In genomic region chr1:119004781-119005180, GRCh38 we compare ENCODE assay signal across 28 cellular contexts. TPM values are rescaled to one million over a fixed set of nuclear protein-coding genes. Genes with fewer than 3 reads are reported as not detected.
"Had no signal": no experiment of that assay in that cellular context is flagged by ENCODE, and none has a peak within 500 bp of the region (broad histone marks: within the 10 kb centered on the region; RNA-seq: fewer than 3 reads in every experiment).

No MANE protein-coding gene starts in this region.

- H3K4me1 ChIP-seq: parathyroid adenoma had no signal

- H3K4me3 Mint-ChIP-seq: naive thymus-derived CD4-positive, alpha-beta T cell; nephron; neural progenitor cell; stimulated activated effector memory CD8-positive, alpha-beta T cell treated with anti-CD3 and anti-CD28 coated beads, Interleukin-12 subunit alpha, Interleukin-12 subunit beta, amount 100 ng/mL, for 72 hours; stimulated activated naive CD8-positive, alpha-beta T cell treated with anti-CD3 and anti-CD28 coated beads, Interleukin-15, Interleukin-2, amounts not matched to agents 100 ng/mL and 50 ng/mL, for 24 hours had no signal

- H3K36me3 ChIP-seq: neural progenitor cell, ovary, right lobe of liver, sigmoid colon, stomach, thoracic aorta, thyroid gland, tibial nerve, upper lobe of left lung had no signal

- FAIRE-seq: small intestine, urothelium cell line had no signal

- ATAC-seq: naive thymus-derived CD4-positive, alpha-beta T cell; psoas muscle; right lobe of liver; stimulated activated effector memory CD8-positive, alpha-beta T cell treated with anti-CD3 and anti-CD28 coated beads, Interleukin-12 subunit alpha, Interleukin-12 subunit beta, amount 100 ng/mL, for 72 hours; stimulated activated naive B cell treated with anti-CD40 and anti-IgM and Interleukin-4, amounts not matched to agents 10 μg/mL and 1 μg/mL and 100 μg/mL, for 72 hours had no signal

- H3K9me3 ChIP-seq: ovary, psoas muscle, right lobe of liver, thoracic aorta, thyroid gland, upper lobe of left lung had no signal

- H3K36me3 Mint-ChIP-seq: neural progenitor cell had no signal

- H3K27ac ChIP-seq: neural progenitor cell, ovary, parathyroid adenoma, psoas muscle, right lobe of liver, sigmoid colon, stomach, thoracic aorta, thyroid gland, tibial nerve, upper lobe of left lung had no signal

- H3K27ac Mint-ChIP-seq: naive thymus-derived CD4-positive, alpha-beta T cell; nephron; neural progenitor cell; progenitor cell of endocrine pancreas; stimulated activated effector memory CD8-positive, alpha-beta T cell treated with anti-CD3 and anti-CD28 coated beads, Interleukin-12 subunit alpha, Interleukin-12 subunit beta, amount 100 ng/mL, for 72 hours; stimulated activated naive B cell treated with anti-CD40 and anti-IgM and Interleukin-4, amounts not matched to agents 10 μg/mL and 1 μg/mL and 100 μg/mL, for 72 hours; stimulated activated naive CD8-positive, alpha-beta T cell treated with anti-CD3 and anti-CD28 coated beads, Interleukin-15, Interleukin-2, amounts not matched to agents 100 ng/mL and 50 ng/mL, for 24 hours had no signal

- H3K9me3 Mint-ChIP-seq: stimulated activated naive B cell treated with anti-CD40 and anti-IgM and Interleukin-4, amounts not matched to agents 10 μg/mL and 1 μg/mL and 100 μg/mL, for 72 hours had no signal

- DNase-seq: naive thymus-derived CD4-positive, alpha-beta T cell; occipital lobe; ovary; posterior cingulate gyrus; psoas muscle; right lobe of liver; sigmoid colon; small intestine; stimulated activated CD4-positive, alpha-beta T cell treated with anti-CD3 and anti-CD28 coated beads, Interleukin-15, amount 100 ng/mL, for 24 hours; stimulated activated CD4-positive, alpha-beta T cell treated with anti-CD3 and anti-CD28 coated beads, Interleukin-2, amount 100 ng/mL, for 24 hours; stimulated activated CD4-positive, alpha-beta T cell treated with anti-CD3 and anti-CD28 coated beads, Interleukin-2, amount 100 ng/mL, for 48 hours; stimulated activated CD4-positive, alpha-beta T cell treated with anti-CD3 and anti-CD28 coated beads, Interleukin-4, amount 100 ng/mL, for 24 hours; stimulated activated naive B cell treated with anti-CD40 and anti-IgM and Interleukin-4, amounts not matched to agents 10 μg/mL and 1 μg/mL and 100 μg/mL, for 72 hours; stimulated activated naive CD4-positive, alpha-beta T cell treated with Interleukin-2 at 50 U/mL for 16 hours; stomach; thyroid gland; trophoblast cell; upper lobe of left lung had no signal

- H3K27me3 ChIP-seq: ovary had no signal

- H3K4me3 ChIP-seq: neural progenitor cell, ovary, psoas muscle, right lobe of liver, sigmoid colon, stomach, thoracic aorta, thyroid gland, tibial nerve, upper lobe of left lung had no signal

RNA-seq across cellular contexts. Expression of gene TBX15, which starts 16.6 kb away (rescaled TPM):
- total RNA-seq: naive thymus-derived CD4-positive, alpha-beta T cell; progenitor cell of endocrine pancreas; ureter had no signal
